In the genomic region with DNA sequence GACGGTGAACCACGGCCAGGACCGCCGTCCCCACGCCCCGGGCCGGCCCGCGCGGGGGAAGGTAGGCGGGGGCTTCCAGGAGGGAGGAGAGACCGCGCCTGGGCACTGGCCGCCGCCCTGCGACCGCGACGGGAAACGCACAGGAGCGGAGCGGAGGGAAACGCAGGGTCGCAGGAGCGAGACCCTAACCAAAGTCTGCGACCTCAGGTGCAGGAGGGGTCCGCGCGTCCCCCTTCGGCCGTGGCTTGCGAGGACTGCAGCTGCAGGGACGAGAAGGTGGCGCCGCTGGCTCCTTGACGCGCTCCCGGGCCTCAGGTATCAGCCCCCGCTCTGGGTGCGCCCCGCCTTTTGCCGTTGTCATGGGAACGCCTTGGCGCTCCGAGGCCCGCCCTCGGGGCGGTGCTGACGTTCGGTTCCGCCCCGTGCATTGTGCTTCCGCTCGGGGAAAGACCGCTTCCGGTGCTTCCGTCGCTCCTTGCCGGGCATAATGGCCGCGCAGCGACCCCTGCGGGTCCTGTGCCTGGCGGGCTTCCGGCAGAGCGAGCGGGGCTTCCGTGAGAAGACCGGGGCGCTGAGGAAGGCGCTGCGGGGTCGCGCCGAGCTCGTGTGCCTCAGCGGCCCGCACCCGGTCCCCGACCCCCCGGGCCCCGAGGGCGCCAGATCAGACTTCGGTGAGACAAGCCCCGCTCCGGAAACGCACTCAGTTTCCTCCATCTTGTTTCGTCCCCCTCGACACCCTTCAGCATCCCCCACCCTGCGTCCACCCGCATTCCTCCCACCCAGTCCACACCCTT, we compare ENCODE assay signal across 1 cellular context.
TF ChIP-seq lines count a peak whose summit lies in the region.

OVCA2 (plus strand) TSS at position 462 of the 794 bp plus-strand sequence; CDS start at position 488, 26 bp downstream.

TF ChIP-seq in HepG2, 621 proteins besides CTCF, POLR2A, EP300 and RAD21 (continued from another document and continues in another):
- TF ChIP-seq PAX8 (CRISPR knock-in tag; IDR thresholded peaks at IDR 0.05; ENCODE audit: borderline replicate concordance) (no peak), ZNF430 (CRISPR knock-in tag; IDR thresholded peaks at IDR 0.05) (peak; percentile 53; the same call in 1 of the 2 replicates), HOXA9 (CRISPR knock-in tag; IDR thresholded peaks at IDR 0.05; ENCODE audit: borderline replicate concordance) (peak; percentile 57; the same call in 1 of the 2 replicates), AKAP8 (CRISPR knock-in tag; IDR thresholded peaks at IDR 0.05) (peak; percentile 74; the same call in 1 of the 2 replicates), HOXA3 (CRISPR knock-in tag; IDR thresholded peaks at IDR 0.05) (peak; percentile 97), ATRX (CRISPR knock-in tag; IDR thresholded peaks at IDR 0.05; ENCODE audit: borderline replicate concordance) (no peak), FOXA1 (IDR thresholded peaks at IDR 0.05) (no peak), FOXA1 (CRISPR knock-in tag; IDR thresholded peaks at IDR 0.05) (no peak), STAT6 (CRISPR knock-in tag; IDR thresholded peaks at IDR 0.05; ENCODE audit: borderline replicate concordance) (no peak; the same call in 1 of the 2 replicates), MAFF (IDR thresholded peaks at IDR 0.05; ENCODE audit: low read depth, low read length) (no peak), ZNF329 (CRISPR knock-in tag; IDR thresholded peaks at IDR 0.05; ENCODE audit: low read depth) (no peak), REST (IDR thresholded peaks at IDR 0.05; ENCODE audit: borderline replicate concordance in 1 of 2, low read depth in 1 of 2, low read length in 2 of 2) (peak in 1 of 2 experiments; percentile 54; a peak in 1 of 4 replicates), CBFB (CRISPR knock-in tag; IDR thresholded peaks at IDR 0.05) (peak; percentile 70; the same call in 1 of the 2 replicates), ZNF678 (CRISPR knock-in tag; IDR thresholded peaks at IDR 0.05) (no peak), ZNF782 (CRISPR knock-in tag; IDR thresholded peaks at IDR 0.05; ENCODE audit: borderline replicate concordance) (peak; percentile 84; the same call in 1 of the 2 replicates), MED1 (CRISPR knock-in tag; IDR thresholded peaks at IDR 0.05) (peak; percentile 58), ZNF143 (CRISPR knock-in tag; IDR thresholded peaks at IDR 0.05) (peak; percentile 61; the same call in 1 of the 2 replicates), RNF219 (CRISPR knock-in tag; IDR thresholded peaks at IDR 0.05) (no peak), EED (CRISPR knock-in tag; IDR thresholded peaks at IDR 0.05) (0 out of 2 replicates have a peak, but pooled peaks have one; percentile 40), SRSF1 (optimal IDR thresholded peaks at IDR 0.05; ENCODE audit: low read depth, low read length) (no peak), ERF (CRISPR knock-in tag; IDR thresholded peaks at IDR 0.05) (peak; percentile 79; the same call in 1 of the 2 replicates), KDM4B (CRISPR knock-in tag; IDR thresholded peaks at IDR 0.05) (peak; percentile 26; the same call in 1 of the 2 replicates), MBD4 (IDR thresholded peaks at IDR 0.05; ENCODE audit: borderline replicate concordance, low read length) (no peak), ZNF773 (CRISPR knock-in tag; IDR thresholded peaks at IDR 0.05; ENCODE audit: borderline replicate concordance) (peak; percentile 28; the same call in 1 of the 2 replicates), SYNCRIP (IDR thresholded peaks at IDR 0.05; ENCODE audit: insufficient read depth, low read depth, low read length) (no peak), ZNF543 (CRISPR knock-in tag; IDR thresholded peaks at IDR 0.05) (peak; percentile 77; the same call in 1 of the 2 replicates), CHCHD3 (CRISPR knock-in tag; IDR thresholded peaks at IDR 0.05) (no peak; the same call in 1 of the 2 replicates), IKZF4 (CRISPR knock-in tag; IDR thresholded peaks at IDR 0.05; ENCODE audit: borderline replicate concordance, low read depth, not compliant biosample characterization) (peak; percentile 46), RXRB (CRISPR knock-in tag; IDR thresholded peaks at IDR 0.05; ENCODE audit: borderline replicate concordance) (peak; percentile 46; the same call in 1 of the 2 replicates), SAP130 (CRISPR knock-in tag; IDR thresholded peaks at IDR 0.05; ENCODE audit: low read depth) (peak; percentile 91), ZNF674 (CRISPR knock-in tag; IDR thresholded peaks at IDR 0.05; ENCODE audit: low read depth) (0 out of 2 replicates have a peak, but pooled peaks have one; percentile 38), CREM (IDR thresholded peaks at IDR 0.05) (peak; percentile 80), CREM (CRISPR knock-in tag; IDR thresholded peaks at IDR 0.05) (peak; percentile 22; the same call in 1 of the 2 replicates), FOXK1 (CRISPR knock-in tag; IDR thresholded peaks at IDR 0.05; ENCODE audit: borderline replicate concordance, low read depth) (peak; percentile 50; the same call in 1 of the 2 replicates), ELF1 (CRISPR knock-in tag; IDR thresholded peaks at IDR 0.05) (peak; percentile 95), MEIS1 (CRISPR knock-in tag; IDR thresholded peaks at IDR 0.05; ENCODE audit: borderline replicate concordance) (peak; percentile 70; the same call in 1 of the 2 replicates), REL (CRISPR knock-in tag; conservative IDR thresholded peaks at IDR 0.05) (no peak), TEAD3 (CRISPR knock-in tag; optimal IDR thresholded peaks at IDR 0.05; ENCODE audit: borderline replicate concordance) (peak; percentile 60), SP2 (CRISPR knock-in tag; IDR thresholded peaks at IDR 0.05) (peak; percentile 84), DRAP1 (CRISPR knock-in tag; IDR thresholded peaks at IDR 0.05) (peak; percentile 38; the same call in 1 of the 2 replicates)
- TF ChIP-seq, protein P1, sequence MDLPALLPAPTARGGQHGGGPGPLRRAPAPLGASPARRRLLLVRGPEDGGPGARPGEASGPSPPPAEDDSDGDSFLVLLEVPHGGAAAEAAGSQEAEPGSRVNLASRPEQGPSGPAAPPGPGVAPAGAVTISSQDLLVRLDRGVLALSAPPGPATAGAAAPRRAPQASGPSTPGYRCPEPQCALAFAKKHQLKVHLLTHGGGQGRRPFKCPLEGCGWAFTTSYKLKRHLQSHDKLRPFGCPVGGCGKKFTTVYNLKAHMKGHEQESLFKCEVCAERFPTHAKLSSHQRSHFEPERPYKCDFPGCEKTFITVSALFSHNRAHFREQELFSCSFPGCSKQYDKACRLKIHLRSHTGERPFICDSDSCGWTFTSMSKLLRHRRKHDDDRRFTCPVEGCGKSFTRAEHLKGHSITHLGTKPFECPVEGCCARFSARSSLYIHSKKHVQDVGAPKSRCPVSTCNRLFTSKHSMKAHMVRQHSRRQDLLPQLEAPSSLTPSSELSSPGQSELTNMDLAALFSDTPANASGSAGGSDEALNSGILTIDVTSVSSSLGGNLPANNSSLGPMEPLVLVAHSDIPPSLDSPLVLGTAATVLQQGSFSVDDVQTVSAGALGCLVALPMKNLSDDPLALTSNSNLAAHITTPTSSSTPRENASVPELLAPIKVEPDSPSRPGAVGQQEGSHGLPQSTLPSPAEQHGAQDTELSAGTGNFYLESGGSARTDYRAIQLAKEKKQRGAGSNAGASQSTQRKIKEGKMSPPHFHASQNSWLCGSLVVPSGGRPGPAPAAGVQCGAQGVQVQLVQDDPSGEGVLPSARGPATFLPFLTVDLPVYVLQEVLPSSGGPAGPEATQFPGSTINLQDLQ (CRISPR knock-in tag; IDR thresholded peaks at IDR 0.05), result no peak
- TF ChIP-seq, protein P2, sequence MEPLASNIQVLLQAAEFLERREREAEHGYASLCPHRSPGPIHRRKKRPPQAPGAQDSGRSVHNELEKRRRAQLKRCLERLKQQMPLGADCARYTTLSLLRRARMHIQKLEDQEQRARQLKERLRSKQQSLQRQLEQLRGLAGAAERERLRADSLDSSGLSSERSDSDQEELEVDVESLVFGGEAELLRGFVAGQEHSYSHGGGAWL (CRISPR knock-in tag; IDR thresholded peaks at IDR 0.05), result 0 out of 2 replicates have a peak, but pooled peaks have one; percentile 22
- TF ChIP-seq, protein P3, sequence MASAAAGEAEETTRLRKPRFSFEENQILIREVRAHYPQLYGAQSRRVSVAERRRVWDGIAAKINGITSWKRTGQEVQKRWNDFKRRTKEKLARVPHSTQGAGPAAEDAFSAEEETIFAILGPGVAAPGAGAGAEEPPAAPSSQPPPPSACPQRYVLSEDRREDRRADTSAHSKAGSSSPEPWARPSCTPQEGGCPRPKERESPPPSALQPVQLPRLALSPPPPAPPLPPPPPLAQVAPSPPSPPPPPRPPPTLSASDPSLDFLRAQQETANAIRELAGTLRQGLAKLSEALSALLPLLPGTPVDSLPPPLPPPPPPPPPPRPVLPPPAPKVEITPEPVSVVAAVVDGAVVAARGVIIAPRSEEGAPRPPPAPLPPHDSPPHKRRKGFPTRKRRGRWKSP (CRISPR knock-in tag; IDR thresholded peaks at IDR 0.05), result peak; percentile 47; the same call in 1 of the 2 replicates
- TF ChIP-seq, protein P4, sequence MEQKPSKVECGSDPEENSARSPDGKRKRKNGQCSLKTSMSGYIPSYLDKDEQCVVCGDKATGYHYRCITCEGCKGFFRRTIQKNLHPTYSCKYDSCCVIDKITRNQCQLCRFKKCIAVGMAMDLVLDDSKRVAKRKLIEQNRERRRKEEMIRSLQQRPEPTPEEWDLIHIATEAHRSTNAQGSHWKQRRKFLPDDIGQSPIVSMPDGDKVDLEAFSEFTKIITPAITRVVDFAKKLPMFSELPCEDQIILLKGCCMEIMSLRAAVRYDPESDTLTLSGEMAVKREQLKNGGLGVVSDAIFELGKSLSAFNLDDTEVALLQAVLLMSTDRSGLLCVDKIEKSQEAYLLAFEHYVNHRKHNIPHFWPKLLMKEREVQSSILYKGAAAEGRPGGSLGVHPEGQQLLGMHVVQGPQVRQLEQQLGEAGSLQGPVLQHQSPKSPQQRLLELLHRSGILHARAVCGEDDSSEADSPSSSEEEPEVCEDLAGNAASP (CRISPR knock-in tag; IDR thresholded peaks at IDR 0.05; ENCODE audit: borderline replicate concordance), result peak; percentile 41; the same call in 1 of the 2 replicates
- TF ChIP-seq, protein P5, sequence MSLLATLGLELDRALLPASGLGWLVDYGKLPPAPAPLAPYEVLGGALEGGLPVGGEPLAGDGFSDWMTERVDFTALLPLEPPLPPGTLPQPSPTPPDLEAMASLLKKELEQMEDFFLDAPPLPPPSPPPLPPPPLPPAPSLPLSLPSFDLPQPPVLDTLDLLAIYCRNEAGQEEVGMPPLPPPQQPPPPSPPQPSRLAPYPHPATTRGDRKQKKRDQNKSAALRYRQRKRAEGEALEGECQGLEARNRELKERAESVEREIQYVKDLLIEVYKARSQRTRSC (CRISPR knock-in tag; IDR thresholded peaks at IDR 0.05; ENCODE audit: low read depth), result no peak
